Comparison of ENCODE assay signal across 1 cellular context in the genomic region with DNA sequence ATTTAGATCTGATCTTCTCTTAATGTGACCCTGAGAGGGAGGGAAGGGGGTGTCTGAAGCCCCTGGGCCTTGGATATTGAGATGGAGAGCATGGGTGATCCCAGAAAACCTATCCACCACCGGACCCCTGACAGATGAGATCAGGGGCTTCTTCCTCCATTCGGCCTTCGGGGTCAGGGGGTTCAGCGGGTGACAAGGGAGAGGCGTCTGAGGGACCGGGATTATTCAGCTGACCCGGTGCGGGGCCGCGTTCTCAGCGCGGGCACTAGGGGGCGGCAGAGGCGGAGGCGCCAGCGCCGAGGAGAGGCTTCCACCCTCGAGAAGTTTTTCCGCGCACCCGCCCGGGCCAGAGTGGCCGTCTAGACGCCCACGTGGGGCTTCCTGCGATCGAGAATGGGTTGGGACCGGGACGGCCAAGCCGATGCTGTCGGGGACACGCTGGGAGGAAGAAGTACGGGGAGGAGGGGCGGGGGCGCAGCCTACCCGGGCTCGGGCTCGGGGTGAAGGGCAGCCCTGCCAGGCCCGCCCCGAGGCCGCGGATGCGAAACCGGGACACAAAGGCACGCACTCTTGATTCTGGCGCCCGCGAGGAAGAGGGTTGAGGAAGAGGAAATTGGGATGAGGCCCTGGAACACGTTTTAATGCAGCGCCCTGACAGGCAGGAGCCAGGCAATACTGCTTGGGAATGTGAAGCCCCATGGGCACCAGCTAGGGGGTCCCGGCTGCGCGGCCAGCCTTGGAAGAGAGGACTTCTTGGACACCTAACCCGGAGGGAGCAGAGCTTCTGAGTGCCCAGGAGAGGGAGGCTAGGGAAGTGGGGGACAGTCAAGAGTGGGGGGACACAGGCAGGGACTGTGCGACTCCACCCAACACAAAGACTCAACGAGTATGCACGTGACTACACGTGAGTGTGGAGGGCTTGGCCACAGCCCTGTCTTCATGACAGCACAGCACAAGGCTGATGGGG.
TF ChIP-seq lines count a peak whose summit lies in the region.

No MANE protein-coding gene starts in this region.

TF ChIP-seq in K562, 482 proteins besides CTCF, POLR2A, EP300 and RAD21 (continued from another document and continues in another):
- TF ChIP-seq, protein P1, sequence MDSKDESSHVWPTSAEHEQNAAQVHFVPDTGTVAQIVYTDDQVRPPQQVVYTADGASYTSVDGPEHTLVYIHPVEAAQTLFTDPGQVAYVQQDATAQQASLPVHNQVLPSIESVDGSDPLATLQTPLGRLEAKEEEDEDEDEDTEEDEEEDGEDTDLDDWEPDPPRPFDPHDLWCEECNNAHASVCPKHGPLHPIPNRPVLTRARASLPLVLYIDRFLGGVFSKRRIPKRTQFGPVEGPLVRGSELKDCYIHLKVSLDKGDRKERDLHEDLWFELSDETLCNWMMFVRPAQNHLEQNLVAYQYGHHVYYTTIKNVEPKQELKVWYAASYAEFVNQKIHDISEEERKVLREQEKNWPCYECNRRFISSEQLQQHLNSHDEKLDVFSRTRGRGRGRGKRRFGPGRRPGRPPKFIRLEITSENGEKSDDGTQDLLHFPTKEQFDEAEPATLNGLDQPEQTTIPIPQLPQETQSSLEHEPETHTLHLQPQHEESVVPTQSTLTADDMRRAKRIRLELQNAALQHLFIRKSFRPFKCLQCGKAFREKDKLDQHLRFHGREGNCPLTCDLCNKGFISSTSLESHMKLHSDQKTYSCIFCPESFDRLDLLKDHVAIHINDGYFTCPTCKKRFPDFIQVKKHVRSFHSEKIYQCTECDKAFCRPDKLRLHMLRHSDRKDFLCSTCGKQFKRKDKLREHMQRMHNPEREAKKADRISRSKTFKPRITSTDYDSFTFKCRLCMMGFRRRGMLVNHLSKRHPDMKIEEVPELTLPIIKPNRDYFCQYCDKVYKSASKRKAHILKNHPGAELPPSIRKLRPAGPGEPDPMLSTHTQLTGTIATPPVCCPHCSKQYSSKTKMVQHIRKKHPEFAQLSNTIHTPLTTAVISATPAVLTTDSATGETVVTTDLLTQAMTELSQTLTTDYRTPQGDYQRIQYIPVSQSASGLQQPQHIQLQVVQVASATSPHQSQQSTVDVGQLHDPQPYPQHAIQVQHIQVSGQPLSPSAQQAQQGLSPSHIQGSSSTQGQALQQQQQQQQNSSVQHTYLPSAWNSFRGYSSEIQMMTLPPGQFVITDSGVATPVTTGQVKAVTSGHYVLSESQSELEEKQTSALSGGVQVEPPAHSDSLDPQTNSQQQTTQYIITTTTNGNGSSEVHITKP (IDR thresholded peaks at IDR 0.05; ENCODE audit: partially characterized antibody), result peak; percentile 22
- TF ChIP-seq BCOR (IDR thresholded peaks at IDR 0.05), result peak; percentile 35; the same call in 1 of the 2 replicates
- no peak for TF ChIP-seq BRD9 (IDR thresholded peaks at IDR 0.05; ENCODE audit: low read depth, partially characterized antibody)
- no peak for TF ChIP-seq NFIX (CRISPR knock-in tag; IDR thresholded peaks at IDR 0.05; ENCODE audit: low read depth)
- peak; percentile 34; the same call in 1 of the 2 replicates for TF ChIP-seq STAG1 (CRISPR knock-in tag; IDR thresholded peaks at IDR 0.05; ENCODE audit: borderline replicate concordance)
- TF ChIP-seq POU5F1 (IDR thresholded peaks at IDR 0.05; ENCODE audit: borderline replicate concordance, low read depth, low read length, partially characterized antibody), result peak; percentile 29
- TF ChIP-seq POLR2G (IDR thresholded peaks at IDR 0.05; ENCODE audit: low read depth, low read length), result peak; percentile 69
- no peak for TF ChIP-seq TOE1 (IDR thresholded peaks at IDR 0.05; ENCODE audit: borderline replicate concordance)
- TF ChIP-seq TOE1 (CRISPR knock-in tag; IDR thresholded peaks at IDR 0.05; ENCODE audit: borderline replicate concordance, low read depth), result 0 out of 2 replicates have a peak, but pooled peaks have one; percentile 24
- TF ChIP-seq ETV1 (tag; conservative IDR thresholded peaks at IDR 0.05; ENCODE audit: low read depth), result no peak
- no peak for TF ChIP-seq ZNF561 (CRISPR knock-in tag; conservative IDR thresholded peaks at IDR 0.05)
- TF ChIP-seq, protein P2, sequence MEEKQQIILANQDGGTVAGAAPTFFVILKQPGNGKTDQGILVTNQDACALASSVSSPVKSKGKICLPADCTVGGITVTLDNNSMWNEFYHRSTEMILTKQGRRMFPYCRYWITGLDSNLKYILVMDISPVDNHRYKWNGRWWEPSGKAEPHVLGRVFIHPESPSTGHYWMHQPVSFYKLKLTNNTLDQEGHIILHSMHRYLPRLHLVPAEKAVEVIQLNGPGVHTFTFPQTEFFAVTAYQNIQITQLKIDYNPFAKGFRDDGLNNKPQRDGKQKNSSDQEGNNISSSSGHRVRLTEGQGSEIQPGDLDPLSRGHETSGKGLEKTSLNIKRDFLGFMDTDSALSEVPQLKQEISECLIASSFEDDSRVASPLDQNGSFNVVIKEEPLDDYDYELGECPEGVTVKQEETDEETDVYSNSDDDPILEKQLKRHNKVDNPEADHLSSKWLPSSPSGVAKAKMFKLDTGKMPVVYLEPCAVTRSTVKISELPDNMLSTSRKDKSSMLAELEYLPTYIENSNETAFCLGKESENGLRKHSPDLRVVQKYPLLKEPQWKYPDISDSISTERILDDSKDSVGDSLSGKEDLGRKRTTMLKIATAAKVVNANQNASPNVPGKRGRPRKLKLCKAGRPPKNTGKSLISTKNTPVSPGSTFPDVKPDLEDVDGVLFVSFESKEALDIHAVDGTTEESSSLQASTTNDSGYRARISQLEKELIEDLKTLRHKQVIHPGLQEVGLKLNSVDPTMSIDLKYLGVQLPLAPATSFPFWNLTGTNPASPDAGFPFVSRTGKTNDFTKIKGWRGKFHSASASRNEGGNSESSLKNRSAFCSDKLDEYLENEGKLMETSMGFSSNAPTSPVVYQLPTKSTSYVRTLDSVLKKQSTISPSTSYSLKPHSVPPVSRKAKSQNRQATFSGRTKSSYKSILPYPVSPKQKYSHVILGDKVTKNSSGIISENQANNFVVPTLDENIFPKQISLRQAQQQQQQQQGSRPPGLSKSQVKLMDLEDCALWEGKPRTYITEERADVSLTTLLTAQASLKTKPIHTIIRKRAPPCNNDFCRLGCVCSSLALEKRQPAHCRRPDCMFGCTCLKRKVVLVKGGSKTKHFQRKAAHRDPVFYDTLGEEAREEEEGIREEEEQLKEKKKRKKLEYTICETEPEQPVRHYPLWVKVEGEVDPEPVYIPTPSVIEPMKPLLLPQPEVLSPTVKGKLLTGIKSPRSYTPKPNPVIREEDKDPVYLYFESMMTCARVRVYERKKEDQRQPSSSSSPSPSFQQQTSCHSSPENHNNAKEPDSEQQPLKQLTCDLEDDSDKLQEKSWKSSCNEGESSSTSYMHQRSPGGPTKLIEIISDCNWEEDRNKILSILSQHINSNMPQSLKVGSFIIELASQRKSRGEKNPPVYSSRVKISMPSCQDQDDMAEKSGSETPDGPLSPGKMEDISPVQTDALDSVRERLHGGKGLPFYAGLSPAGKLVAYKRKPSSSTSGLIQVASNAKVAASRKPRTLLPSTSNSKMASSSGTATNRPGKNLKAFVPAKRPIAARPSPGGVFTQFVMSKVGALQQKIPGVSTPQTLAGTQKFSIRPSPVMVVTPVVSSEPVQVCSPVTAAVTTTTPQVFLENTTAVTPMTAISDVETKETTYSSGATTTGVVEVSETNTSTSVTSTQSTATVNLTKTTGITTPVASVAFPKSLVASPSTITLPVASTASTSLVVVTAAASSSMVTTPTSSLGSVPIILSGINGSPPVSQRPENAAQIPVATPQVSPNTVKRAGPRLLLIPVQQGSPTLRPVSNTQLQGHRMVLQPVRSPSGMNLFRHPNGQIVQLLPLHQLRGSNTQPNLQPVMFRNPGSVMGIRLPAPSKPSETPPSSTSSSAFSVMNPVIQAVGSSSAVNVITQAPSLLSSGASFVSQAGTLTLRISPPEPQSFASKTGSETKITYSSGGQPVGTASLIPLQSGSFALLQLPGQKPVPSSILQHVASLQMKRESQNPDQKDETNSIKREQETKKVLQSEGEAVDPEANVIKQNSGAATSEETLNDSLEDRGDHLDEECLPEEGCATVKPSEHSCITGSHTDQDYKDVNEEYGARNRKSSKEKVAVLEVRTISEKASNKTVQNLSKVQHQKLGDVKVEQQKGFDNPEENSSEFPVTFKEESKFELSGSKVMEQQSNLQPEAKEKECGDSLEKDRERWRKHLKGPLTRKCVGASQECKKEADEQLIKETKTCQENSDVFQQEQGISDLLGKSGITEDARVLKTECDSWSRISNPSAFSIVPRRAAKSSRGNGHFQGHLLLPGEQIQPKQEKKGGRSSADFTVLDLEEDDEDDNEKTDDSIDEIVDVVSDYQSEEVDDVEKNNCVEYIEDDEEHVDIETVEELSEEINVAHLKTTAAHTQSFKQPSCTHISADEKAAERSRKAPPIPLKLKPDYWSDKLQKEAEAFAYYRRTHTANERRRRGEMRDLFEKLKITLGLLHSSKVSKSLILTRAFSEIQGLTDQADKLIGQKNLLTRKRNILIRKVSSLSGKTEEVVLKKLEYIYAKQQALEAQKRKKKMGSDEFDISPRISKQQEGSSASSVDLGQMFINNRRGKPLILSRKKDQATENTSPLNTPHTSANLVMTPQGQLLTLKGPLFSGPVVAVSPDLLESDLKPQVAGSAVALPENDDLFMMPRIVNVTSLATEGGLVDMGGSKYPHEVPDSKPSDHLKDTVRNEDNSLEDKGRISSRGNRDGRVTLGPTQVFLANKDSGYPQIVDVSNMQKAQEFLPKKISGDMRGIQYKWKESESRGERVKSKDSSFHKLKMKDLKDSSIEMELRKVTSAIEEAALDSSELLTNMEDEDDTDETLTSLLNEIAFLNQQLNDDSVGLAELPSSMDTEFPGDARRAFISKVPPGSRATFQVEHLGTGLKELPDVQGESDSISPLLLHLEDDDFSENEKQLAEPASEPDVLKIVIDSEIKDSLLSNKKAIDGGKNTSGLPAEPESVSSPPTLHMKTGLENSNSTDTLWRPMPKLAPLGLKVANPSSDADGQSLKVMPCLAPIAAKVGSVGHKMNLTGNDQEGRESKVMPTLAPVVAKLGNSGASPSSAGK (IDR thresholded peaks at IDR 0.05), result peak; percentile 70
- no peak for TF ChIP-seq NCOA2 (IDR thresholded peaks at IDR 0.05; ENCODE audit: partially characterized antibody in 2 of 2)
- TF ChIP-seq CTBP1 (IDR thresholded peaks at IDR 0.05; ENCODE audit: borderline replicate concordance), result peak; percentile 68; the same call in 1 of the 2 replicates
- TF ChIP-seq, protein P3, sequence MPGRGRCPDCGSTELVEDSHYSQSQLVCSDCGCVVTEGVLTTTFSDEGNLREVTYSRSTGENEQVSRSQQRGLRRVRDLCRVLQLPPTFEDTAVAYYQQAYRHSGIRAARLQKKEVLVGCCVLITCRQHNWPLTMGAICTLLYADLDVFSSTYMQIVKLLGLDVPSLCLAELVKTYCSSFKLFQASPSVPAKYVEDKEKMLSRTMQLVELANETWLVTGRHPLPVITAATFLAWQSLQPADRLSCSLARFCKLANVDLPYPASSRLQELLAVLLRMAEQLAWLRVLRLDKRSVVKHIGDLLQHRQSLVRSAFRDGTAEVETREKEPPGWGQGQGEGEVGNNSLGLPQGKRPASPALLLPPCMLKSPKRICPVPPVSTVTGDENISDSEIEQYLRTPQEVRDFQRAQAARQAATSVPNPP (IDR thresholded peaks at IDR 0.05; ENCODE audit: borderline replicate concordance, insufficient read depth, insufficient read length), result no peak
- no peak for TF ChIP-seq ZNF143 (CRISPR knock-in tag; IDR thresholded peaks at IDR 0.05)
- TF ChIP-seq, protein P4, sequence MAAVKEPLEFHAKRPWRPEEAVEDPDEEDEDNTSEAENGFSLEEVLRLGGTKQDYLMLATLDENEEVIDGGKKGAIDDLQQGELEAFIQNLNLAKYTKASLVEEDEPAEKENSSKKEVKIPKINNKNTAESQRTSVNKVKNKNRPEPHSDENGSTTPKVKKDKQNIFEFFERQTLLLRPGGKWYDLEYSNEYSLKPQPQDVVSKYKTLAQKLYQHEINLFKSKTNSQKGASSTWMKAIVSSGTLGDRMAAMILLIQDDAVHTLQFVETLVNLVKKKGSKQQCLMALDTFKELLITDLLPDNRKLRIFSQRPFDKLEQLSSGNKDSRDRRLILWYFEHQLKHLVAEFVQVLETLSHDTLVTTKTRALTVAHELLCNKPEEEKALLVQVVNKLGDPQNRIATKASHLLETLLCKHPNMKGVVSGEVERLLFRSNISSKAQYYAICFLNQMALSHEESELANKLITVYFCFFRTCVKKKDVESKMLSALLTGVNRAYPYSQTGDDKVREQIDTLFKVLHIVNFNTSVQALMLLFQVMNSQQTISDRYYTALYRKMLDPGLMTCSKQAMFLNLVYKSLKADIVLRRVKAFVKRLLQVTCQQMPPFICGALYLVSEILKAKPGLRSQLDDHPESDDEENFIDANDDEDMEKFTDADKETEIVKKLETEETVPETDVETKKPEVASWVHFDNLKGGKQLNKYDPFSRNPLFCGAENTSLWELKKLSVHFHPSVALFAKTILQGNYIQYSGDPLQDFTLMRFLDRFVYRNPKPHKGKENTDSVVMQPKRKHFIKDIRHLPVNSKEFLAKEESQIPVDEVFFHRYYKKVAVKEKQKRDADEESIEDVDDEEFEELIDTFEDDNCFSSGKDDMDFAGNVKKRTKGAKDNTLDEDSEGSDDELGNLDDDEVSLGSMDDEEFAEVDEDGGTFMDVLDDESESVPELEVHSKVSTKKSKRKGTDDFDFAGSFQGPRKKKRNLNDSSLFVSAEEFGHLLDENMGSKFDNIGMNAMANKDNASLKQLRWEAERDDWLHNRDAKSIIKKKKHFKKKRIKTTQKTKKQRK (IDR thresholded peaks at IDR 0.05; ENCODE audit: borderline replicate concordance, low read depth, low read length), result no peak
- no peak for TF ChIP-seq CBFA2T3 (IDR thresholded peaks at IDR 0.05)
- TF ChIP-seq, protein P5, sequence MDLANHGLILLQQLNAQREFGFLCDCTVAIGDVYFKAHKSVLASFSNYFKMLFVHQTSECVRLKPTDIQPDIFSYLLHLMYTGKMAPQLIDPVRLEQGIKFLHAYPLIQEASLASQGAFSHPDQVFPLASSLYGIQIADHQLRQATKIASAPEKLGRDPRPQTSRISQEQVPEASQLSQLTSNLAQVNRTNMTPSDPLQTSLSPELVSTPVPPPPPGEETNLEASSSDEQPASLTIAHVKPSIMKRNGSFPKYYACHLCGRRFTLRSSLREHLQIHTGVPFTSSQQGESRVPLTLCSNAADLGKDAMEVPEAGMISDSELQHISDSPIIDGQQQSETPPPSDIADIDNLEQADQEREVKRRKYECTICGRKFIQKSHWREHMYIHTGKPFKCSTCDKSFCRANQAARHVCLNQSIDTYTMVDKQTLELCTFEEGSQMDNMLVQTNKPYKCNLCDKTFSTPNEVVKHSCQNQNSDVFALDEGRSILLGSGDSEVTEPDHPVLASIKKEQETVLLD (IDR thresholded peaks at IDR 0.05), result peak; percentile 70
- TF ChIP-seq, protein P6, sequence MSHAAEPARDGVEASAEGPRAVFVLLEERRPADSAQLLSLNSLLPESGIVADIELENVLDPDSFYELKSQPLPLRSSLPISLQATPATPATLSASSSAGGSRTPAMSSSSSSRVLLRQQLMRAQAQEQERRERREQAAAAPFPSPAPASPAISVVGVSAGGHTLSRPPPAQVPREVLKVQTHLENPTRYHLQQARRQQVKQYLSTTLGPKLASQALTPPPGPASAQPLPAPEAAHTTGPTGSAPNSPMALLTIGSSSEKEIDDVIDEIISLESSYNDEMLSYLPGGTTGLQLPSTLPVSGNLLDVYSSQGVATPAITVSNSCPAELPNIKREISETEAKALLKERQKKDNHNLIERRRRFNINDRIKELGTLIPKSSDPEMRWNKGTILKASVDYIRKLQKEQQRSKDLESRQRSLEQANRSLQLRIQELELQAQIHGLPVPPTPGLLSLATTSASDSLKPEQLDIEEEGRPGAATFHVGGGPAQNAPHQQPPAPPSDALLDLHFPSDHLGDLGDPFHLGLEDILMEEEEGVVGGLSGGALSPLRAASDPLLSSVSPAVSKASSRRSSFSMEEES (CRISPR knock-in tag; IDR thresholded peaks at IDR 0.05), result peak; percentile 77
- peak; percentile 68 for TF ChIP-seq RBFOX2 (IDR thresholded peaks at IDR 0.05; ENCODE audit: low read depth, low read length)
- peak; percentile 65 for TF ChIP-seq ZFX (CRISPR knock-in tag; IDR thresholded peaks at IDR 0.05)
- TF ChIP-seq ZFPM2 (CRISPR knock-in tag; IDR thresholded peaks at IDR 0.05), result no peak
- TF ChIP-seq HDAC1 (IDR thresholded peaks at IDR 0.05), result peak in 1 of 2 experiments; percentile 57; a peak in 2 of 4 replicates
- 0 out of 2 replicates have a peak, but pooled peaks have one; percentile 39 for TF ChIP-seq ZNF583 (CRISPR knock-in tag; IDR thresholded peaks at IDR 0.05)
- TF ChIP-seq SAFB (IDR thresholded peaks at IDR 0.05; ENCODE audit: borderline replicate concordance, low read depth, low read length), result peak; percentile 60; the same call in 1 of the 2 replicates
- peak; percentile 13 for TF ChIP-seq DACH1 (IDR thresholded peaks at IDR 0.05; ENCODE audit: partially characterized antibody)
